25 cellular contexts compared by ENCODE assay signal in genomic region chr12:121939992-121940766, GRCh38.
"Had no signal": no experiment of that assay in that cellular context is flagged by ENCODE, and none has a peak within 500 bp of the region (broad histone marks: within the 10 kb centered on the region; RNA-seq: fewer than 3 reads in every experiment).

No MANE protein-coding gene starts in this region.

- H3K9me3 ChIP-seq: esophagus squamous epithelium, sigmoid colon, testis, uterus had no signal

- H3K4me3 ChIP-seq: esophagus squamous epithelium, gastroesophageal sphincter, sigmoid colon, smooth muscle cell, testis, uterus had no signal

- H3K27ac ChIP-seq: esophagus squamous epithelium, gastroesophageal sphincter, sigmoid colon, testis, uterus, WERI-Rb-1 had no signal

- H3K4me1 ChIP-seq: gastroesophageal sphincter, sigmoid colon, testis, uterus had no signal

- H3K9me3 Mint-ChIP-seq: activated naive CD4-positive, alpha-beta T cell treated with anti-CD3 and anti-CD28 coated beads, Interleukin-2, amount 10 ng/mL, durations not matched to agents 7 days and 5 days; central memory CD8-positive, alpha-beta T cell; T-helper 2 cell treated with Interferon-gamma antibody and Interleukin-4, amounts not matched to agents 5 μg/mL and 100 μg/mL, for 36 hours had no signal

- H3K27me3 ChIP-seq: esophagus squamous epithelium, gastroesophageal sphincter, sigmoid colon, testis, uterus had no signal

- FAIRE-seq: colon, islet of Langerhans had no signal

- H3K36me3 Mint-ChIP-seq: activated naive CD4-positive, alpha-beta T cell treated with anti-CD3 and anti-CD28 coated beads, Interleukin-2, amount 10 ng/mL, durations not matched to agents 7 days and 5 days; naive B cell had no signal

- H3K4me1 Mint-ChIP-seq: brain; central memory CD8-positive, alpha-beta T cell had no signal

- DNase-seq: activated CD4-positive, alpha-beta T cell treated with anti-CD3 and anti-CD28 coated beads, Interleukin-2, amount 50 U/mL, for 48 hours; activated effector memory CD4-positive, alpha-beta T cell treated with Interleukin-2 at 50 U/mL for 16 hours; activated naive CD4-positive, alpha-beta T cell treated with anti-CD3 and anti-CD28 coated beads, Interleukin-2, amount 10 ng/mL, durations not matched to agents 7 days and 5 days; activated T-cell treated with anti-CD3 and anti-CD28 coated beads, Interleukin-2, amount 50 U/mL, for 72 hours; effector memory CD4-positive, alpha-beta T cell; esophagus squamous epithelium; head of caudate nucleus; hypothalamus; mesenchymal stem cell; naive B cell; sigmoid colon; stimulated activated CD4-positive, alpha-beta T cell treated with anti-CD3 and anti-CD28 coated beads, Interleukin-15, amount 100 ng/mL, for 24 hours; stimulated activated CD4-positive, alpha-beta T cell treated with anti-CD3 and anti-CD28 coated beads, Interleukin-2, amount 100 ng/mL, for 48 hours; stimulated activated CD8-positive, alpha-beta memory T cell treated with anti-CD3 and anti-CD28 coated beads, Interleukin-4, amount 100 ng/mL, for 48 hours; stimulated activated naive B cell treated with anti-CD40 and anti-IgM and Interleukin-4, amounts not matched to agents 10 μg/mL and 1 μg/mL and 100 μg/mL, for 72 hours; testis; uterus; WERI-Rb-1 had no signal

- H3K36me3 ChIP-seq: sigmoid colon, uterus, WERI-Rb-1 had no signal

- H3K4me2 ChIP-seq: smooth muscle cell had no signal

- H3K27ac Mint-ChIP-seq: activated naive CD4-positive, alpha-beta T cell treated with anti-CD3 and anti-CD28 coated beads, Interleukin-2, amount 10 ng/mL, durations not matched to agents 7 days and 5 days; activated T-cell treated with anti-CD3 and anti-CD28 coated beads, Interleukin-2, amount 50 U/mL, for 72 hours; brain; naive B cell; stimulated activated naive B cell treated with anti-CD40 and anti-IgM and Interleukin-4, amounts not matched to agents 10 μg/mL and 1 μg/mL and 100 μg/mL, for 72 hours; T-helper 2 cell treated with Interferon-gamma antibody and Interleukin-4, amounts not matched to agents 5 μg/mL and 100 μg/mL, for 36 hours had no signal

- H3K27me3 Mint-ChIP-seq: central memory CD8-positive, alpha-beta T cell; naive B cell; stimulated activated naive B cell treated with anti-CD40 and anti-IgM and Interleukin-4, amounts not matched to agents 10 μg/mL and 1 μg/mL and 100 μg/mL, for 72 hours had no signal

- ATAC-seq: activated T-cell treated with anti-CD3 and anti-CD28 coated beads, Interleukin-2, amount 50 U/mL, for 72 hours; gastroesophageal sphincter had no signal

- H3K4me3 Mint-ChIP-seq: activated naive CD4-positive, alpha-beta T cell treated with anti-CD3 and anti-CD28 coated beads, Interleukin-2, amount 10 ng/mL, durations not matched to agents 7 days and 5 days; activated T-cell treated with anti-CD3 and anti-CD28 coated beads, Interleukin-2, amount 50 U/mL, for 72 hours; brain; central memory CD8-positive, alpha-beta T cell; T-helper 2 cell treated with Interferon-gamma antibody and Interleukin-4, amounts not matched to agents 5 μg/mL and 100 μg/mL, for 36 hours had no signal
